Comparison of ENCODE assay signal across 18 cellular contexts in genomic region chr2:221120643-221121042, GRCh38.
A peak's percentile ranks its signal among the peaks of the same experiment; 100 is the strongest.
DNase-seq lines count a peak whose midpoint lies in the region; ATAC-seq lines count a peak whose summit lies in the region.
"Had no signal": no experiment of that assay in that cellular context is flagged by ENCODE, and none has a peak within 500 bp of the region (broad histone marks: within the 10 kb centered on the region; RNA-seq: fewer than 3 reads in every experiment).

No MANE protein-coding gene starts in this region.

- DNase-seq in NCI-H2081 treated with DMSO at 0.1 percent for 48 hours (lab: John Stamatoyannopoulos, UW): no peak
- no peak for DNase-seq in activated T-cell treated with anti-CD3 and anti-CD28 coated beads for 4 hours
- DNase-seq in effector CD8-positive, alpha-beta T cell (lab: John Stamatoyannopoulos, UW): no peak
- DNase-seq in activated CD4-positive, CD25-positive, alpha-beta regulatory T cell treated with anti-CD3 and anti-CD28 coated beads, Interleukin-2, amount 50 U/mL, for 72 hours: no peak
- DNase-seq: ACHN; activated CD8-positive, alpha-beta T cell treated with anti-CD3 and anti-CD28 coated beads for 36 hours; amygdala; CD4-positive, alpha-beta memory T cell; DND-41; effector memory CD4-positive, alpha-beta T cell; mucosa of descending colon; NCI-H187; stomach; T-cell had no signal

- peak; percentile 99 for ATAC-seq in GM18508 (IDR thresholded peaks at IDR 0.05; ENCODE audit: insufficient read depth, unreplicated experiment)
- ATAC-seq in GM21423 (IDR thresholded peaks at IDR 0.05; ENCODE audit: unreplicated experiment): peak; percentile 84
- peak; percentile 97 for ATAC-seq in HG02973 (IDR thresholded peaks at IDR 0.05; ENCODE audit: unreplicated experiment)
- peak; percentile 72 for ATAC-seq in HG03520 (IDR thresholded peaks at IDR 0.05; ENCODE audit: unreplicated experiment)
- ATAC-seq: activated CD8-positive, alpha-beta T cell treated with anti-CD3 and anti-CD28 coated beads for 36 hours; mucosa of descending colon; T-cell had no signal
